3 cellular contexts compared by ENCODE assay signal in the genomic region with DNA sequence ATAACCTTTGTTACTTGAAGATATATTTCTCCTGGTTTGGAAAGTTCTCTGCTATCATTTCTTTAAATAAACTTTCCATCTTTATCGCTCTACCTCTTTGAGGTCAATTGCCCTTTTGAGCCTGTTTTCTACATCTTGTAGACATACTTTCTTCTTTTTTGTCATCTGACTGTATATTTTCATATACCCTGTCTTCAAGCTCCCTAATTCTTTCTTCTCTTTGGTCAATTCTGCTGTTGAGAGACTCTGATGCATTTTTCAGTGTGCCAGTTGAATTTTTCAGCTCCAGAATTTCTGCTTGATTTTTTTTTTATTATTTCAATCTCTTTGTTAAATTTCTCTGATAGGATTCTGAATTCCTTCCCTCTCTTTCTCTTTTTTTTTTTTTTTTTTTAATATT.
"Had no signal": no experiment of that assay in that cellular context is flagged by ENCODE, and none has a peak within 500 bp of the region (broad histone marks: within the 10 kb centered on the region; RNA-seq: fewer than 3 reads in every experiment).

No MANE protein-coding gene starts in this region.

- DNase-seq: GDM1, GF-D8 had no signal

- ATAC-seq: GM12878 had no signal

- H3K4me3 ChIP-seq: GM12878 had no signal
